ENCODE assay signal across 1 cellular context in the genomic region with DNA sequence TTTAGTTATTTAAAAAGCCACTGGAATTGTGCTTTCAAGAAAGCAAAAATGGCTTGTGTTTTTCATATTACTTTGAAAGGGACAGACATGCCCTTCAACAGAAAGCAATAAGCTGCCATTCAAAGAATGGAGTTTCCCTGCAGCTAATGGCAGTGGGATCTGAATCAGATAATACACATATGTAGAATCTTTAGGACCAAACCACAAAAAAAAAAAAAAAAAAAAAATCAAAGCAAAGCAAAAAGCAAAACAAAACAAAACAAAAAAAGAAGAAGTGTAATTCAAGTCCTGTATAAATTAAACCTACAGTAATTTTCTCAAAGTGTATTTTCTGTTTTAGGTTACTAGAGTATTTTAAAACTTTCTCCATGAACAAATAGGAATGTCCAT.
TF ChIP-seq lines count a peak whose summit lies in the region.

No MANE protein-coding gene starts in this region.

TF ChIP-seq in WTC11, 78 proteins besides CTCF, POLR2A, EP300 and RAD21 (continued from another document):
- TF ChIP-seq, protein P1, sequence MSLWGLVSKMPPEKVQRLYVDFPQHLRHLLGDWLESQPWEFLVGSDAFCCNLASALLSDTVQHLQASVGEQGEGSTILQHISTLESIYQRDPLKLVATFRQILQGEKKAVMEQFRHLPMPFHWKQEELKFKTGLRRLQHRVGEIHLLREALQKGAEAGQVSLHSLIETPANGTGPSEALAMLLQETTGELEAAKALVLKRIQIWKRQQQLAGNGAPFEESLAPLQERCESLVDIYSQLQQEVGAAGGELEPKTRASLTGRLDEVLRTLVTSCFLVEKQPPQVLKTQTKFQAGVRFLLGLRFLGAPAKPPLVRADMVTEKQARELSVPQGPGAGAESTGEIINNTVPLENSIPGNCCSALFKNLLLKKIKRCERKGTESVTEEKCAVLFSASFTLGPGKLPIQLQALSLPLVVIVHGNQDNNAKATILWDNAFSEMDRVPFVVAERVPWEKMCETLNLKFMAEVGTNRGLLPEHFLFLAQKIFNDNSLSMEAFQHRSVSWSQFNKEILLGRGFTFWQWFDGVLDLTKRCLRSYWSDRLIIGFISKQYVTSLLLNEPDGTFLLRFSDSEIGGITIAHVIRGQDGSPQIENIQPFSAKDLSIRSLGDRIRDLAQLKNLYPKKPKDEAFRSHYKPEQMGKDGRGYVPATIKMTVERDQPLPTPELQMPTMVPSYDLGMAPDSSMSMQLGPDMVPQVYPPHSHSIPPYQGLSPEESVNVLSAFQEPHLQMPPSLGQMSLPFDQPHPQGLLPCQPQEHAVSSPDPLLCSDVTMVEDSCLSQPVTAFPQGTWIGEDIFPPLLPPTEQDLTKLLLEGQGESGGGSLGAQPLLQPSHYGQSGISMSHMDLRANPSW (CRISPR knock-in tag; conservative IDR thresholded peaks at IDR 0.05; ENCODE audit: low read depth) = no peak
- TF ChIP-seq NR3C1 (CRISPR knock-in tag; conservative IDR thresholded peaks at IDR 0.05; ENCODE audit: low read depth) (no peak), GABPB1 (CRISPR knock-in tag; IDR thresholded peaks at IDR 0.05) (no peak)
- TF ChIP-seq, protein P2, sequence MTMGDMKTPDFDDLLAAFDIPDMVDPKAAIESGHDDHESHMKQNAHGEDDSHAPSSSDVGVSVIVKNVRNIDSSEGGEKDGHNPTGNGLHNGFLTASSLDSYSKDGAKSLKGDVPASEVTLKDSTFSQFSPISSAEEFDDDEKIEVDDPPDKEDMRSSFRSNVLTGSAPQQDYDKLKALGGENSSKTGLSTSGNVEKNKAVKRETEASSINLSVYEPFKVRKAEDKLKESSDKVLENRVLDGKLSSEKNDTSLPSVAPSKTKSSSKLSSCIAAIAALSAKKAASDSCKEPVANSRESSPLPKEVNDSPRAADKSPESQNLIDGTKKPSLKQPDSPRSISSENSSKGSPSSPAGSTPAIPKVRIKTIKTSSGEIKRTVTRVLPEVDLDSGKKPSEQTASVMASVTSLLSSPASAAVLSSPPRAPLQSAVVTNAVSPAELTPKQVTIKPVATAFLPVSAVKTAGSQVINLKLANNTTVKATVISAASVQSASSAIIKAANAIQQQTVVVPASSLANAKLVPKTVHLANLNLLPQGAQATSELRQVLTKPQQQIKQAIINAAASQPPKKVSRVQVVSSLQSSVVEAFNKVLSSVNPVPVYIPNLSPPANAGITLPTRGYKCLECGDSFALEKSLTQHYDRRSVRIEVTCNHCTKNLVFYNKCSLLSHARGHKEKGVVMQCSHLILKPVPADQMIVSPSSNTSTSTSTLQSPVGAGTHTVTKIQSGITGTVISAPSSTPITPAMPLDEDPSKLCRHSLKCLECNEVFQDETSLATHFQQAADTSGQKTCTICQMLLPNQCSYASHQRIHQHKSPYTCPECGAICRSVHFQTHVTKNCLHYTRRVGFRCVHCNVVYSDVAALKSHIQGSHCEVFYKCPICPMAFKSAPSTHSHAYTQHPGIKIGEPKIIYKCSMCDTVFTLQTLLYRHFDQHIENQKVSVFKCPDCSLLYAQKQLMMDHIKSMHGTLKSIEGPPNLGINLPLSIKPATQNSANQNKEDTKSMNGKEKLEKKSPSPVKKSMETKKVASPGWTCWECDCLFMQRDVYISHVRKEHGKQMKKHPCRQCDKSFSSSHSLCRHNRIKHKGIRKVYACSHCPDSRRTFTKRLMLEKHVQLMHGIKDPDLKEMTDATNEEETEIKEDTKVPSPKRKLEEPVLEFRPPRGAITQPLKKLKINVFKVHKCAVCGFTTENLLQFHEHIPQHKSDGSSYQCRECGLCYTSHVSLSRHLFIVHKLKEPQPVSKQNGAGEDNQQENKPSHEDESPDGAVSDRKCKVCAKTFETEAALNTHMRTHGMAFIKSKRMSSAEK (CRISPR knock-in tag; IDR thresholded peaks at IDR 0.05; ENCODE audit: borderline replicate concordance) = no peak
- TF ChIP-seq, protein P3, sequence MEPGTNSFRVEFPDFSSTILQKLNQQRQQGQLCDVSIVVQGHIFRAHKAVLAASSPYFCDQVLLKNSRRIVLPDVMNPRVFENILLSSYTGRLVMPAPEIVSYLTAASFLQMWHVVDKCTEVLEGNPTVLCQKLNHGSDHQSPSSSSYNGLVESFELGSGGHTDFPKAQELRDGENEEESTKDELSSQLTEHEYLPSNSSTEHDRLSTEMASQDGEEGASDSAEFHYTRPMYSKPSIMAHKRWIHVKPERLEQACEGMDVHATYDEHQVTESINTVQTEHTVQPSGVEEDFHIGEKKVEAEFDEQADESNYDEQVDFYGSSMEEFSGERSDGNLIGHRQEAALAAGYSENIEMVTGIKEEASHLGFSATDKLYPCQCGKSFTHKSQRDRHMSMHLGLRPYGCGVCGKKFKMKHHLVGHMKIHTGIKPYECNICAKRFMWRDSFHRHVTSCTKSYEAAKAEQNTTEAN (CRISPR knock-in tag; IDR thresholded peaks at IDR 0.05) = no peak
- TF ChIP-seq, protein P4, sequence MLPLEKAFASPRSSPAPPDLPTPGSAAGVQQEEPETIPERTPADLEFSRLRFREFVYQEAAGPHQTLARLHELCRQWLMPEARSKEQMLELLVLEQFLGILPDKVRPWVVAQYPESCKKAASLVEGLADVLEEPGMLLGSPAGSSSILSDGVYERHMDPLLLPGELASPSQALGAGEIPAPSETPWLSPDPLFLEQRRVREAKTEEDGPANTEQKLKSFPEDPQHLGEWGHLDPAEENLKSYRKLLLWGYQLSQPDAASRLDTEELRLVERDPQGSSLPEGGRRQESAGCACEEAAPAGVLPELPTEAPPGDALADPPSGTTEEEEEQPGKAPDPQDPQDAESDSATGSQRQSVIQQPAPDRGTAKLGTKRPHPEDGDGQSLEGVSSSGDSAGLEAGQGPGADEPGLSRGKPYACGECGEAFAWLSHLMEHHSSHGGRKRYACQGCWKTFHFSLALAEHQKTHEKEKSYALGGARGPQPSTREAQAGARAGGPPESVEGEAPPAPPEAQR (CRISPR knock-in tag; IDR thresholded peaks at IDR 0.05) = no peak
TF ChIP-seq in WTC11: peak in this region for 0.
